13 cellular contexts compared by ENCODE assay signal in genomic region chr2:230599854-230600253, GRCh38.
"Had no signal": no experiment of that assay in that cellular context is flagged by ENCODE, and none has a peak within 500 bp of the region (broad histone marks: within the 10 kb centered on the region; RNA-seq: fewer than 3 reads in every experiment).

No MANE protein-coding gene starts in this region.

- H3K4me1 ChIP-seq: esophagus squamous epithelium had no signal

- H3K4me3 Mint-ChIP-seq: WTC11 had no signal

- H3K27me3 Mint-ChIP-seq: activated CD4-positive, alpha-beta T cell treated with anti-CD3 and anti-CD28 coated beads, Interleukin-2, amount 10 ng/mL, durations not matched to agents 24 days and 14 days; naive thymus-derived CD8-positive, alpha-beta T cell had no signal

- DNase-seq: activated gamma-delta T cell treated with Interleukin-2 at 50 U/mL for 16 hours; esophagus squamous epithelium; foreskin fibroblast; glutamatergic neuron; immature natural killer cell; left cardiac atrium; naive thymus-derived CD8-positive, alpha-beta T cell; retina; substantia nigra had no signal

- H3K9me3 ChIP-seq: esophagus squamous epithelium, neutrophil had no signal

- H3K4me3 ChIP-seq: esophagus squamous epithelium, lung had no signal

- H3K27ac ChIP-seq: esophagus squamous epithelium, neutrophil had no signal

- H3K27me3 ChIP-seq: esophagus squamous epithelium, neutrophil had no signal

- ATAC-seq: left cardiac atrium; naive thymus-derived CD8-positive, alpha-beta T cell; WTC11 had no signal

- H3K36me3 ChIP-seq: esophagus squamous epithelium, neutrophil had no signal

- H3K27ac Mint-ChIP-seq: WTC11 had no signal
